ENCODE assay signal across 9 cellular contexts in genomic region chr3:39384665-39385000, GRCh38. TPM values are rescaled to one million over a fixed set of nuclear protein-coding genes. Genes with fewer than 3 reads are reported as not detected.
A peak's percentile ranks its signal among the peaks of the same experiment; 100 is the strongest.
DNase-seq lines count a peak whose midpoint lies in the region; ATAC-seq and TF ChIP-seq lines count a peak whose summit lies in the region.
"Had no signal": no experiment of that assay in that cellular context is flagged by ENCODE, and none has a peak within 500 bp of the region (broad histone marks: within the 10 kb centered on the region; RNA-seq: fewer than 3 reads in every experiment).

No MANE protein-coding gene starts in this region.

- H3K27me3 ChIP-seq in HAP-1 (ENCODE audit: low read depth) (no peaks in the 10 kb centered on the region), iPS DF 6.9 (ENCODE audit: control insufficient read depth, insufficient read depth, low read length) (no peaks in the 10 kb centered on the region), skeletal muscle tissue (ENCODE audit: control insufficient read depth in 3 of 3, insufficient read depth in 3 of 3, low read length in 3 of 3) (no peaks in the 10 kb centered on the region)
- H3K27me3 ChIP-seq: foreskin keratinocyte had no signal

- in situ Hi-C loops in HAP-1 (cut with MboI; ENCODE audit: low sequenced_read_pairs): loop anchor here (5.0 kb wide), 1 partner anchor 197 kb away; no protein-coding TSS in a partner anchor

- no peaks in the 10 kb centered on the region for H3K27me3 Mint-ChIP-seq in WTC11 (ENCODE audit: low read depth)

- peak overlapping the region; percentile 71; the same call in 1 of the 2 replicates for H3K27ac Mint-ChIP-seq in WTC11

- H3K9me3 Mint-ChIP-seq in WTC11: no peaks in the 10 kb centered on the region

- no peak overlapping the region for H3K27ac ChIP-seq in iPS DF 6.9 (ENCODE audit: low read length)
- peak overlapping the region; percentile 97 for H3K27ac ChIP-seq in skeletal muscle tissue (ENCODE audit: low read depth, low read length)

- CTCF ChIA-PET in WTC11 (lab: Charles Lee): interaction anchor here (0.8 to 1.8 kb wide), 4 partner anchors 93 to 796 kb away, joined by 3 to 10 read pairs (median 6); no protein-coding TSS in a partner anchor

- peak overlapping the region; percentile 97 for H3K4me3 Mint-ChIP-seq in WTC11

- peak overlapping the region in 2 of 3 donors; percentile 82 to 97 for H3K9ac ChIP-seq in skeletal muscle tissue (ENCODE audit: low read depth in 1 of 3, low read length in 3 of 3)

- peaks cover 8% of the 10 kb centered on the region for H3K36me3 ChIP-seq in HAP-1 (replicated peaks)
- no peaks in the 10 kb centered on the region; the same call in 1 of the 2 replicates for H3K36me3 ChIP-seq in iPS DF 6.9 (ENCODE audit: control insufficient read depth, insufficient read depth, low read length)
- peaks cover 0 to 9% (median 4%) of the 10 kb centered on the region in 3 donors for H3K36me3 ChIP-seq in skeletal muscle tissue (ENCODE audit: control insufficient read depth in 3 of 3, insufficient read depth in 3 of 3, low read length in 3 of 3)

- H3K9me3 ChIP-seq in HAP-1 (no peaks in the 10 kb centered on the region), iPS DF 6.9 (ENCODE audit: control insufficient read depth, insufficient read depth, low read length) (no peaks in the 10 kb centered on the region), skeletal muscle tissue (ENCODE audit: control insufficient read depth in 3 of 3, low read length in 3 of 3) (no peaks in the 10 kb centered on the region)

- POLR2A ChIA-PET in WTC11 (lab: Charles Lee): interaction anchor here (1.0 to 2.1 kb wide), 2 partner anchors 21 to 29 kb away, joined by 4 to 24 read pairs; partner anchors contain the start of gene RPSA

- peaks cover 31% of the 10 kb centered on the region for H3K4me1 Mint-ChIP-seq in WTC11

- H3K36me3 Mint-ChIP-seq in WTC11: peaks cover 4% of the 10 kb centered on the region; the same call in 1 of the 2 replicates

- DNase-seq in HAP-1 (ENCODE audit: low spot score in 2 of 2) (no peak), WTC11 (ENCODE audit: low spot score) (no peak), iPS DF 6.9 (ENCODE audit: low read depth, low spot score) (no peak), NCI-H82 (lab: John Stamatoyannopoulos, UW) (no peak), germinal center (ENCODE audit: low spot score) (no peak)
- DNase-seq in NK-92 treated with Interleukin-12 subunit alpha and Interleukin-12 subunit beta, amount 100 ng/mL, for 24 hours (lab: John Stamatoyannopoulos, UW): no peak

- WGBS in iPS DF 6.9 (ENCODE audit: insufficient coverage, insufficient read length): no CpG with 5 or more reads among the region's 14 CpGs

- peaks cover 15% of the 10 kb centered on the region for H3K4me1 ChIP-seq in HAP-1
- H3K4me1 ChIP-seq in iPS DF 6.9 (ENCODE audit: control insufficient read depth, insufficient read depth, low read length): peaks cover 3% of the 10 kb centered on the region; the same call in 1 of the 2 replicates
- peaks cover 11 to 26% (median 13%) of the 10 kb centered on the region in 3 donors for H3K4me1 ChIP-seq in skeletal muscle tissue (ENCODE audit: control insufficient read depth in 3 of 3, insufficient read depth in 3 of 3, low read length in 3 of 3)

- no peak for TF ChIP-seq CTCF in WTC11 (IDR thresholded peaks at IDR 0.05)

- H3K4me3 ChIP-seq in HAP-1 (peak overlapping the region; percentile 93), iPS DF 6.9 (ENCODE audit: low read length) (peak overlapping the region; percentile 33; the same call in 1 of the 2 replicates), skeletal muscle tissue (ENCODE audit: low read length in 3 of 3) (peak overlapping the region; percentile 34 to 95 (median 95))

- no peak for ATAC-seq in WTC11
- no peak for ATAC-seq in GM19023 (IDR thresholded peaks at IDR 0.05; ENCODE audit: unreplicated experiment)

TF ChIP-seq in WTC11, 78 proteins besides CTCF, POLR2A, EP300 and RAD21:
- TF ChIP-seq NFYB (CRISPR knock-in tag; conservative IDR thresholded peaks at IDR 0.05; ENCODE audit: low read depth) (no peak), HMGXB4 (CRISPR knock-in tag; IDR thresholded peaks at IDR 0.05) (no peak), CREB1 (CRISPR knock-in tag; IDR thresholded peaks at IDR 0.05) (no peak), CBFB (CRISPR knock-in tag; IDR thresholded peaks at IDR 0.05; ENCODE audit: low read depth) (no peak), ESRRA (CRISPR knock-in tag; IDR thresholded peaks at IDR 0.05; ENCODE audit: borderline replicate concordance) (no peak), NR2C2 (CRISPR knock-in tag; IDR thresholded peaks at IDR 0.05) (no peak), SMAD3 (CRISPR knock-in tag; IDR thresholded peaks at IDR 0.05; ENCODE audit: borderline replicate concordance) (no peak), ETV6 (CRISPR knock-in tag; IDR thresholded peaks at IDR 0.05) (no peak)
- TF ChIP-seq, protein P1, sequence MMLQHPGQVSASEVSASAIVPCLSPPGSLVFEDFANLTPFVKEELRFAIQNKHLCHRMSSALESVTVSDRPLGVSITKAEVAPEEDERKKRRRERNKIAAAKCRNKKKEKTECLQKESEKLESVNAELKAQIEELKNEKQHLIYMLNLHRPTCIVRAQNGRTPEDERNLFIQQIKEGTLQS (CRISPR knock-in tag; conservative IDR thresholded peaks at IDR 0.05): no peak
- TF ChIP-seq, protein P2, sequence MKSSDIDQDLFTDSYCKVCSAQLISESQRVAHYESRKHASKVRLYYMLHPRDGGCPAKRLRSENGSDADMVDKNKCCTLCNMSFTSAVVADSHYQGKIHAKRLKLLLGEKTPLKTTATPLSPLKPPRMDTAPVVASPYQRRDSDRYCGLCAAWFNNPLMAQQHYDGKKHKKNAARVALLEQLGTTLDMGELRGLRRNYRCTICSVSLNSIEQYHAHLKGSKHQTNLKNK (CRISPR knock-in tag; IDR thresholded peaks at IDR 0.05): no peak

RNA-seq across cellular contexts. Expression of gene SLC25A38, which starts 1.5 kb away (rescaled TPM):
- 34.9 to 37.3 TPM (median 36.7 TPM) in 3 replicates for total RNA-seq in WTC11 (2021)
- total RNA-seq in skeletal muscle tissue: 13.6 TPM

RNA-seq across cellular contexts. Expression of gene RPSA, which starts 21.9 kb away (rescaled TPM):
- 2,455 to 2,509 TPM (median 2,505 TPM) in 3 replicates for total RNA-seq in WTC11 (2021)
- total RNA-seq in skeletal muscle tissue: 1,387 TPM

RNA-seq across cellular contexts. Expression of gene CCR8, which starts 55.1 kb away (rescaled TPM):
- 0.33 TPM in 1 of 3 replicates, not detected in the others for total RNA-seq in WTC11 (2021)
- total RNA-seq in skeletal muscle tissue: not detected
- total RNA-seq: foreskin keratinocyte had no signal

Comparison
In these comparisons a context has a peak if more than half of its experiments do, and no peak if none do; other contexts are left out.
1. H3K4me3 ChIP-seq: peak in every context shown above with its lines; median percentile 95 in skeletal muscle tissue; 93 in HAP-1; 33 in iPS DF 6.9.